Comparison of ENCODE assay signal across 1 cellular context in the genomic region with DNA sequence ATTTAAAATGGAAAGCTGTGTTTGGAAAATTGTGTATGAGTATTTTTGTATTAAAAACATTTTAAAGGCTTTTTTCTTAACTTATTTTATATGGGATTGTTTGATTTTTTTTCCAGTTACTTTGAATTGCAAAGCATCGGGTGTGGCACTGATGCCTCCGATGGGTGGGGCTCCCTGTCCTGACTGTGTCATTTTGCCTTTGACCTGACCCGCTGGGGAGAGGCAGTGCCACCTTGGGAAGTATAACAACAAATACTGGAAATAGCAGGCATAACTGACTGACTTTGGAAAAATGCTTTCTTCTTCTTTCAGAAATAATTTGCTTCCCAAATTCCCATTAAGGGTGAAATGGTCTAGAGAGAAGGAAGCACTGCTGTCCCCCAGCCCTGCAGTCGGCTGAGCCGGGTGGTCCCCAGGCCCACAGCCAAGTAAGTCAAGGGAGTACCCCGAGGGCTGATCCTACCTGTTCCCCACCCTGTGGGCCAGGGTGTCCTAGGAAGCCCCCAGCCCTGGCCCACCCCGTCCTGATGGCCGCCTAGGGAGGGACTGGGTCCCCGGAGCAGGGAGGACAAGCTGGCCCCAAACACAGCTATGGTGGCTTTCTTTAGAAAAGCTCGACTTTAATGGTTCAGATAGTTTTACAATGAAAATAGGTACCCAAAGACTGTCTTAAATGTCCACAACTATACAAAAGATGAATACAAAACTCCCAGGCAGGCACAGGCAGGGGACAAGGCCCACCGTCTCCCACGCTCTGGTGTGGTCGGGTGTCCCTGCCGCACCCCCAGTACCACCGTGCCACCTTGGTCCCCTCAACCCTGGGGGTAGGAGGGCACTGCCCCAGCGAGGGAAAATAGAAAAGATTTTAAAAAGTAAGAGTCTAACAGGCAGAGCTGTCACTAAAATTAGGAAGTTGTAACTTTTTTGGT.
TF ChIP-seq lines count a peak whose summit lies in the region.

No MANE protein-coding gene starts in this region.

TF ChIP-seq in SK-N-SH treated with all-trans-retinoic acid at 6 μM for 48 hours, 23 proteins besides CTCF, POLR2A, EP300 and RAD21 (continued from another document):
- TF ChIP-seq OSR1 (CRISPR knock-in tag; IDR thresholded peaks at IDR 0.05) (no peak), ESRRG (CRISPR knock-in tag; IDR thresholded peaks at IDR 0.05) (no peak), ZFP30 (CRISPR knock-in tag; IDR thresholded peaks at IDR 0.05) (no peak), ZFP3 (CRISPR knock-in tag; IDR thresholded peaks at IDR 0.05) (no peak), ZNF8 (CRISPR knock-in tag; IDR thresholded peaks at IDR 0.05) (no peak), GLIS3 (CRISPR knock-in tag; IDR thresholded peaks at IDR 0.05) (no peak), TOX (CRISPR knock-in tag; IDR thresholded peaks at IDR 0.05; ENCODE audit: borderline replicate concordance) (no peak), ZC3H10 (CRISPR knock-in tag; IDR thresholded peaks at IDR 0.05) (no peak), ISL1 (CRISPR knock-in tag; IDR thresholded peaks at IDR 0.05) (no peak), PPARA (CRISPR knock-in tag; IDR thresholded peaks at IDR 0.05; ENCODE audit: borderline replicate concordance) (no peak)
- TF ChIP-seq, protein P1, sequence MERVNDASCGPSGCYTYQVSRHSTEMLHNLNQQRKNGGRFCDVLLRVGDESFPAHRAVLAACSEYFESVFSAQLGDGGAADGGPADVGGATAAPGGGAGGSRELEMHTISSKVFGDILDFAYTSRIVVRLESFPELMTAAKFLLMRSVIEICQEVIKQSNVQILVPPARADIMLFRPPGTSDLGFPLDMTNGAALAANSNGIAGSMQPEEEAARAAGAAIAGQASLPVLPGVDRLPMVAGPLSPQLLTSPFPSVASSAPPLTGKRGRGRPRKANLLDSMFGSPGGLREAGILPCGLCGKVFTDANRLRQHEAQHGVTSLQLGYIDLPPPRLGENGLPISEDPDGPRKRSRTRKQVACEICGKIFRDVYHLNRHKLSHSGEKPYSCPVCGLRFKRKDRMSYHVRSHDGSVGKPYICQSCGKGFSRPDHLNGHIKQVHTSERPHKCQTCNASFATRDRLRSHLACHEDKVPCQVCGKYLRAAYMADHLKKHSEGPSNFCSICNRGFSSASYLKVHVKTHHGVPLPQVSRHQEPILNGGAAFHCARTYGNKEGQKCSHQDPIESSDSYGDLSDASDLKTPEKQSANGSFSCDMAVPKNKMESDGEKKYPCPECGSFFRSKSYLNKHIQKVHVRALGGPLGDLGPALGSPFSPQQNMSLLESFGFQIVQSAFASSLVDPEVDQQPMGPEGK (CRISPR knock-in tag; IDR thresholded peaks at IDR 0.05; ENCODE audit: borderline replicate concordance), result no peak
- TF ChIP-seq, protein P2, sequence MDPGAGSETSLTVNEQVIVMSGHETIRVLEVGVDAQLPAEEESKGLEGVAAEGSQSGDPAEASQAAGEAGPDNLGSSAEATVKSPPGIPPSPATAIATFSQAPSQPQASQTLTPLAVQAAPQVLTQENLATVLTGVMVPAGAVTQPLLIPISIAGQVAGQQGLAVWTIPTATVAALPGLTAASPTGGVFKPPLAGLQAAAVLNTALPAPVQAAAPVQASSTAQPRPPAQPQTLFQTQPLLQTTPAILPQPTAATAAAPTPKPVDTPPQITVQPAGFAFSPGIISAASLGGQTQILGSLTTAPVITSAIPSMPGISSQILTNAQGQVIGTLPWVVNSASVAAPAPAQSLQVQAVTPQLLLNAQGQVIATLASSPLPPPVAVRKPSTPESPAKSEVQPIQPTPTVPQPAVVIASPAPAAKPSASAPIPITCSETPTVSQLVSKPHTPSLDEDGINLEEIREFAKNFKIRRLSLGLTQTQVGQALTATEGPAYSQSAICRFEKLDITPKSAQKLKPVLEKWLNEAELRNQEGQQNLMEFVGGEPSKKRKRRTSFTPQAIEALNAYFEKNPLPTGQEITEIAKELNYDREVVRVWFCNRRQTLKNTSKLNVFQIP (CRISPR knock-in tag; IDR thresholded peaks at IDR 0.05; ENCODE audit: borderline replicate concordance, low read depth), result no peak
- TF ChIP-seq, protein P3, sequence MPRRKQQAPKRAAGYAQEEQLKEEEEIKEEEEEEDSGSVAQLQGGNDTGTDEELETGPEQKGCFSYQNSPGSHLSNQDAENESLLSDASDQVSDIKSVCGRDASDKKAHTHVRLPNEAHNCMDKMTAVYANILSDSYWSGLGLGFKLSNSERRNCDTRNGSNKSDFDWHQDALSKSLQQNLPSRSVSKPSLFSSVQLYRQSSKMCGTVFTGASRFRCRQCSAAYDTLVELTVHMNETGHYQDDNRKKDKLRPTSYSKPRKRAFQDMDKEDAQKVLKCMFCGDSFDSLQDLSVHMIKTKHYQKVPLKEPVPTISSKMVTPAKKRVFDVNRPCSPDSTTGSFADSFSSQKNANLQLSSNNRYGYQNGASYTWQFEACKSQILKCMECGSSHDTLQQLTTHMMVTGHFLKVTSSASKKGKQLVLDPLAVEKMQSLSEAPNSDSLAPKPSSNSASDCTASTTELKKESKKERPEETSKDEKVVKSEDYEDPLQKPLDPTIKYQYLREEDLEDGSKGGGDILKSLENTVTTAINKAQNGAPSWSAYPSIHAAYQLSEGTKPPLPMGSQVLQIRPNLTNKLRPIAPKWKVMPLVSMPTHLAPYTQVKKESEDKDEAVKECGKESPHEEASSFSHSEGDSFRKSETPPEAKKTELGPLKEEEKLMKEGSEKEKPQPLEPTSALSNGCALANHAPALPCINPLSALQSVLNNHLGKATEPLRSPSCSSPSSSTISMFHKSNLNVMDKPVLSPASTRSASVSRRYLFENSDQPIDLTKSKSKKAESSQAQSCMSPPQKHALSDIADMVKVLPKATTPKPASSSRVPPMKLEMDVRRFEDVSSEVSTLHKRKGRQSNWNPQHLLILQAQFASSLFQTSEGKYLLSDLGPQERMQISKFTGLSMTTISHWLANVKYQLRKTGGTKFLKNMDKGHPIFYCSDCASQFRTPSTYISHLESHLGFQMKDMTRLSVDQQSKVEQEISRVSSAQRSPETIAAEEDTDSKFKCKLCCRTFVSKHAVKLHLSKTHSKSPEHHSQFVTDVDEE (CRISPR knock-in tag; IDR thresholded peaks at IDR 0.05), result no peak
- TF ChIP-seq, protein P4, sequence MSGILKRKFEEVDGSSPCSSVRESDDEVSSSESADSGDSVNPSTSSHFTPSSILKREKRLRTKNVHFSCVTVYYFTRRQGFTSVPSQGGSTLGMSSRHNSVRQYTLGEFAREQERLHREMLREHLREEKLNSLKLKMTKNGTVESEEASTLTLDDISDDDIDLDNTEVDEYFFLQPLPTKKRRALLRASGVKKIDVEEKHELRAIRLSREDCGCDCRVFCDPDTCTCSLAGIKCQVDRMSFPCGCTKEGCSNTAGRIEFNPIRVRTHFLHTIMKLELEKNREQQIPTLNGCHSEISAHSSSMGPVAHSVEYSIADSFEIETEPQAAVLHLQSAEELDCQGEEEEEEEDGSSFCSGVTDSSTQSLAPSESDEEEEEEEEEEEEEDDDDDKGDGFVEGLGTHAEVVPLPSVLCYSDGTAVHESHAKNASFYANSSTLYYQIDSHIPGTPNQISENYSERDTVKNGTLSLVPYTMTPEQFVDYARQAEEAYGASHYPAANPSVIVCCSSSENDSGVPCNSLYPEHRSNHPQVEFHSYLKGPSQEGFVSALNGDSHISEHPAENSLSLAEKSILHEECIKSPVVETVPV (CRISPR knock-in tag; IDR thresholded peaks at IDR 0.05), result no peak
- TF ChIP-seq, protein P5, sequence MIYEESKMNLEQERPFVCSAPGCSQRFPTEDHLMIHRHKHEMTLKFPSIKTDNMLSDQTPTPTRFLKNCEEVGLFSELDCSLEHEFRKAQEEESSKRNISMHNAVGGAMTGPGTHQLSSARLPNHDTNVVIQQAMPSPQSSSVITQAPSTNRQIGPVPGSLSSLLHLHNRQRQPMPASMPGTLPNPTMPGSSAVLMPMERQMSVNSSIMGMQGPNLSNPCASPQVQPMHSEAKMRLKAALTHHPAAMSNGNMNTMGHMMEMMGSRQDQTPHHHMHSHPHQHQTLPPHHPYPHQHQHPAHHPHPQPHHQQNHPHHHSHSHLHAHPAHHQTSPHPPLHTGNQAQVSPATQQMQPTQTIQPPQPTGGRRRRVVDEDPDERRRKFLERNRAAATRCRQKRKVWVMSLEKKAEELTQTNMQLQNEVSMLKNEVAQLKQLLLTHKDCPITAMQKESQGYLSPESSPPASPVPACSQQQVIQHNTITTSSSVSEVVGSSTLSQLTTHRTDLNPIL (CRISPR knock-in tag; IDR thresholded peaks at IDR 0.05; ENCODE audit: low read depth), result no peak
